ENCODE assay signal across 1 cellular context in the genomic region with DNA sequence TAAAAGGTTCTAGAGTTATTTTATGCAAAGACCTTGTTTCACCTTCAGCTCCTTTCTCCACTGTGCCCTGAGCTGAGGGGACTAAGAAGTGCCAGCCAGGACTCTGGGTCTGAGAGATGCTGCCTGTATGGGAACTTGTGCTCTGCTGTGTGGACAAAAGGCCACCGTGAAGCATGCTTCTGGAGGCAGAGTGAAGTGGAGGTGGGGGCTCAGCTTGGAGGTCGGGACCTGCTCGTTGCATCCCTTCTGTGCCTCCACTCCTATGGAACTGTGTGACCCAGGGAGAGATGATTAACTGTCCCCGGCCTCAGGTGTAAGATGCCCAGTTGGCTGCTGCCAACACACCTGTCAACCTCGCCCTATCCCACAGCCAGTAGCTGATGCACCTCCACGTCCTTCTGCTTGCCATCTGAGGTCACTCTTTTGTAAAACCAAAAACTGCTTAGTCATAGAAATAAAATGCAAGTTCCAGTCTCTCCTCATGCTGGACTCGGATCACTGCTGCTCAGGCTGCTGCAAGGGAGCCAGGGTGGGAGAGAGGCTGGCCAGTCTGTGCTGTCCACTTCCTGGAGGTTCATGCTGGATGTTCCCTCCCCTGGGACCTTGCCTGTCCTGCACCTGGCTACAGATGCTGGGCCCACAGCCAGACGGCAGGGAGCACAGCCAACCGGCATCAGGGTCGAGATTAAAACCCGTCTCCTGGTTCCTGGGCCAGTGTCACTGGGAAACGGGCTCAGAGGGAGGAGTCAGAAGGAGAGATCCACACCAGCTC.
TF ChIP-seq lines count a peak whose summit lies in the region.

No MANE protein-coding gene starts in this region.

TF ChIP-seq in H1, 55 proteins besides CTCF, POLR2A, EP300 and RAD21:
- TF ChIP-seq RBBP5 (IDR thresholded peaks at IDR 0.05; ENCODE audit: borderline replicate concordance, low read depth, low read length) (no peak), BACH1 (IDR thresholded peaks at IDR 0.05; ENCODE audit: low read length) (peak; percentile 58; the same call in 1 of the 2 replicates)
